Comparison of ENCODE assay signal across 8 cellular contexts in genomic region chr9:72041775-72042194, GRCh38. TPM values are rescaled to one million over a fixed set of nuclear protein-coding genes. Genes with fewer than 3 reads are reported as not detected.
A peak's percentile ranks its signal among the peaks of the same experiment; 100 is the strongest.
DNase-seq lines count a peak whose midpoint lies in the region; ATAC-seq lines count a peak whose summit lies in the region.

No MANE protein-coding gene starts in this region.

- POLR2A ChIA-PET in naive thymus-derived CD4-positive, alpha-beta T cell (lab: Charles Lee), result no interaction called here

- H3K36me3 ChIP-seq in MG63, result no peaks in the 10 kb centered on the region
- no peaks in the 10 kb centered on the region for H3K36me3 ChIP-seq in naive thymus-derived CD4-positive, alpha-beta T cell (ENCODE audit: control insufficient read depth in 2 of 3, insufficient read depth in 3 of 3, low read length in 3 of 3)

- H3K4me3 ChIP-seq in MG63, result no peak overlapping the region
- H3K4me3 ChIP-seq in naive thymus-derived CD4-positive, alpha-beta T cell (ENCODE audit: low read length), result no peak overlapping the region

- no peaks in the 10 kb centered on the region for H3K27me3 ChIP-seq in MG63
- H3K27me3 ChIP-seq in naive thymus-derived CD4-positive, alpha-beta T cell (ENCODE audit: control insufficient read depth in 2 of 2, insufficient read depth in 2 of 2, low read length in 2 of 2), result no peaks in the 10 kb centered on the region

- H3K36me3 Mint-ChIP-seq in naive thymus-derived CD4-positive, alpha-beta T cell, result no peaks in the 10 kb centered on the region
- no peaks in the 10 kb centered on the region for H3K36me3 Mint-ChIP-seq in activated T-cell treated with anti-CD3 and anti-CD28 coated beads, Interleukin-2, amount 50 U/mL, for 24 hours (ENCODE audit: low read depth)

- peak; percentile 53 for ATAC-seq in naive thymus-derived CD4-positive, alpha-beta T cell
- ATAC-seq in GM18907 (IDR thresholded peaks at IDR 0.05; ENCODE audit: unreplicated experiment), result no peak

- intact Hi-C loops in naive thymus-derived CD4-positive, alpha-beta T cell (cut with micrococcal nuclease), result no loop called here

- H3K27ac Mint-ChIP-seq in naive thymus-derived CD4-positive, alpha-beta T cell, result no peak overlapping the region
- no peak overlapping the region for H3K27ac Mint-ChIP-seq in activated T-cell treated with anti-CD3 and anti-CD28 coated beads, Interleukin-2, amount 50 U/mL, for 24 hours

- H3K9me3 ChIP-seq in MG63, result no peaks in the 10 kb centered on the region
- H3K9me3 ChIP-seq in naive thymus-derived CD4-positive, alpha-beta T cell (ENCODE audit: control insufficient read depth in 2 of 3, low read length in 3 of 3), result no peaks in the 10 kb centered on the region

- H3K9me3 Mint-ChIP-seq in naive thymus-derived CD4-positive, alpha-beta T cell, result no peaks in the 10 kb centered on the region
- no peaks in the 10 kb centered on the region for H3K9me3 Mint-ChIP-seq in activated T-cell treated with anti-CD3 and anti-CD28 coated beads, Interleukin-2, amount 50 U/mL, for 24 hours

- no peak overlapping the region for H3K27ac ChIP-seq in naive thymus-derived CD4-positive, alpha-beta T cell (ENCODE audit: low read depth, low read length)

- peaks cover 4 to 22% (median 6%) of the 10 kb centered on the region in 5 donors for H3K27me3 Mint-ChIP-seq in naive thymus-derived CD4-positive, alpha-beta T cell
- H3K27me3 Mint-ChIP-seq in activated T-cell treated with anti-CD3 and anti-CD28 coated beads, Interleukin-2, amount 50 U/mL, for 24 hours, result peaks cover 6% of the 10 kb centered on the region

- DNase-seq in Daoy (ENCODE audit: low read depth) (peak; percentile 72), MG63 (peak; percentile 47), dermis blood vessel endothelial cell (peak; percentile 9), NCI-H446 (lab: John Stamatoyannopoulos, UW) (no peak)
- no peak for DNase-seq in naive thymus-derived CD4-positive, alpha-beta T cell
- DNase-seq in activated T-cell treated with anti-CD3 and anti-CD28 coated beads, Interleukin-2, amount 50 U/mL, for 24 hours, result no peak
- DNase-seq in activated naive CD4-positive, alpha-beta T cell treated with anti-CD3 and anti-CD28 coated beads, Interleukin-2, amount 50 U/mL, for 16 hours, result no peak

- CTCF ChIA-PET in naive thymus-derived CD4-positive, alpha-beta T cell (lab: Charles Lee), result no interaction called here

- H3K4me3 Mint-ChIP-seq in naive thymus-derived CD4-positive, alpha-beta T cell, result no peak overlapping the region
- no peak overlapping the region for H3K4me3 Mint-ChIP-seq in activated T-cell treated with anti-CD3 and anti-CD28 coated beads, Interleukin-2, amount 50 U/mL, for 24 hours

- H3K4me1 Mint-ChIP-seq in naive thymus-derived CD4-positive, alpha-beta T cell, result peaks cover 0 to 7% (median 4%) of the 10 kb centered on the region in 7 donors
- H3K4me1 Mint-ChIP-seq in activated T-cell treated with anti-CD3 and anti-CD28 coated beads, Interleukin-2, amount 50 U/mL, for 24 hours (ENCODE audit: low read depth), result peaks cover 4% of the 10 kb centered on the region

- H3K4me1 ChIP-seq in naive thymus-derived CD4-positive, alpha-beta T cell (ENCODE audit: control insufficient read depth in 2 of 2, insufficient read depth in 2 of 2, low read length in 2 of 2), result peaks cover 0 to 3% of the 10 kb centered on the region in 2 donors

RNA-seq across cellular contexts. Expression of gene C9orf57, which starts 18.6 kb away (rescaled TPM):
- not detected in 2 replicates for total RNA-seq in Daoy (2014; rRNA removed; shearing (Covaris generic))
- total RNA-seq in MG63 (2014; rRNA removed; shearing (Covaris generic); ENCODE audit: low replicate concordance), result not detected in 2 replicates
- total RNA-seq in dermis blood vessel endothelial cell, result not detected in 2 replicates
- total RNA-seq in naive thymus-derived CD4-positive, alpha-beta T cell, result not detected
- not detected for polyA plus RNA-seq in naive thymus-derived CD4-positive, alpha-beta T cell

Comparison
In these comparisons a context has a peak if more than half of its experiments do, and no peak if none do; other contexts are left out.
1. DNase-seq: peak in Daoy (single experiment), MG63 (single experiment) and dermis blood vessel endothelial cell (single experiment); none in naive thymus-derived CD4-positive, alpha-beta T cell (0 of 9), activated T-cell treated with anti-CD3 and anti-CD28 coated beads, Interleukin-2, amount 50 U/mL, for 24 hours (single experiment), NCI-H446 (0 of 2) and activated naive CD4-positive, alpha-beta T cell treated with anti-CD3 and anti-CD28 coated beads, Interleukin-2, amount 50 U/mL, for 16 hours (single experiment).